21 cellular contexts compared by ENCODE assay signal in the genomic region with DNA sequence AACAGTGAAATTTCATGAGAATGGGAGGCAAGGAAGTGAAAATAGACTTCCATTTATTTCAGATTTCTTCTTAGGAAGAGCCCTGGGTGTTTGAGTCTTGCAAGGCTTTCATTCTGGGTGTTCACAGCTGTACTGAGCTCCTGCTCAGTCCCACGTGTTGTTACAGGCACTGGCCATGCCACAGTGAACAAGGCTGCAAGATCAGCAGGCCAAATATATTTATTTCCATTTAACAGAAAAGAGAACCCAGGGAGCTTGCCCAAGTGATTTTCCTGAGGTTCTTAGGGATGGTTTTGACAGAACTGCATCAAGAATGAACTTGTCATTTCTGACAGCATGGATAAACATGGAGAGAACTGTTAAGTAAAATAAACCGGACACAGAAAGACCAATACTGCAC. TPM values are rescaled to one million over a fixed set of nuclear protein-coding genes. Genes with fewer than 3 reads are reported as not detected.
DNase-seq lines count a peak whose midpoint lies in the region; ATAC-seq and TF ChIP-seq lines count a peak whose summit lies in the region.
"Had no signal": no experiment of that assay in that cellular context is flagged by ENCODE, and none has a peak within 500 bp of the region (broad histone marks: within the 10 kb centered on the region; RNA-seq: fewer than 3 reads in every experiment).

No MANE protein-coding gene starts in this region.

- H4K91ac ChIP-seq in neuronal stem cell (ENCODE audit: low read depth, low read length, poor library complexity) = no peak overlapping the region

- H3K27ac ChIP-seq in cardiac muscle cell = peak overlapping the region; percentile 71
- H3K27ac ChIP-seq in neuronal stem cell (replicated peaks; ENCODE audit: low read length) = no peak overlapping the region

- no peaks in the 10 kb centered on the region for H3K9me3 Mint-ChIP-seq in chondrocyte (ENCODE audit: low read depth)
- H3K9me3 Mint-ChIP-seq: activated naive CD8-positive, alpha-beta T cell treated with anti-CD3 and anti-CD28 coated beads, Interleukin-2, amount 10 ng/mL, durations not matched to agents 7 days and 5 days; activated T-helper 2 cell treated with anti-CD3 and anti-CD28 coated beads, Interferon-gamma antibody, Interleukin-2, Interleukin-4, amounts not matched to agents 10 μg/mL and 5 μg/mL and 100 μg/mL, durations not matched to agents 14 hours and 24 hours and 36 hours had no signal

- H3K4me1 ChIP-seq in cardiac muscle cell (ENCODE audit: low read depth) (peaks cover 33% of the 10 kb centered on the region), neuronal stem cell (ENCODE audit: control insufficient read depth in 2 of 2, insufficient read depth in 1 of 2, low read depth in 1 of 2, low read length in 2 of 2) (no peaks in the 10 kb centered on the region)

- no peaks in the 10 kb centered on the region for H3K36me3 Mint-ChIP-seq in chondrocyte (ENCODE audit: low read depth)
- H3K36me3 Mint-ChIP-seq: activated naive CD8-positive, alpha-beta T cell treated with anti-CD3 and anti-CD28 coated beads, Interleukin-2, amount 10 ng/mL, durations not matched to agents 7 days and 5 days; CD4-positive, CD25-positive, alpha-beta regulatory T cell had no signal

- no peak overlapping the region for H2BK12ac ChIP-seq in neuronal stem cell (ENCODE audit: low read length)

- H3K9me3 ChIP-seq in cardiac muscle cell (ENCODE audit: low read depth) (no peaks in the 10 kb centered on the region), neuronal stem cell (replicated peaks in 1 of 2; ENCODE audit: control insufficient read depth in 2 of 2, insufficient read depth in 1 of 2, low read depth in 1 of 2, low read length in 2 of 2) (no peaks in the 10 kb centered on the region)
- H3K9me3 ChIP-seq: HAP-1 had no signal

- no peaks in the 10 kb centered on the region for H3K27me3 Mint-ChIP-seq in chondrocyte (ENCODE audit: low read depth)
- H3K27me3 Mint-ChIP-seq: activated naive CD8-positive, alpha-beta T cell treated with anti-CD3 and anti-CD28 coated beads, Interleukin-2, amount 10 ng/mL, durations not matched to agents 7 days and 5 days; CD4-positive, CD25-positive, alpha-beta regulatory T cell; central memory CD8-positive, alpha-beta T cell had no signal

- TF ChIP-seq CTCF in chondrocyte (IDR thresholded peaks at IDR 0.05) (no peak), cardiac muscle cell (IDR thresholded peaks at IDR 0.05; ENCODE audit: low read depth, low read length) (no peak)

- DNase-seq in Ammon's horn (ENCODE audit: low spot score) = peak; percentile 5
- no peak for DNase-seq in chondrocyte (ENCODE audit: low spot score)
- DNase-seq in cardiac muscle cell (ENCODE audit: low read depth in 1 of 2, low spot score in 1 of 2) = no peak
- no peak for DNase-seq in neuronal stem cell (ENCODE audit: low spot score)
- DNase-seq in AG08395 (ENCODE audit: low spot score) = no peak
- no peak for DNase-seq in stimulated activated CD4-positive, alpha-beta T cell treated with anti-CD3 and anti-CD28 coated beads, Interleukin-2, amount 100 ng/mL, for 24 hours
- DNase-seq: activated CD4-positive, alpha-beta T cell treated with anti-CD3 and anti-CD28 coated beads for 4 hours; activated naive CD8-positive, alpha-beta T cell treated with anti-CD3 and anti-CD28 coated beads, Interleukin-2, amount 10 ng/mL, durations not matched to agents 7 days and 5 days; CD4-positive, CD25-positive, alpha-beta regulatory T cell; DMS153; effector CD8-positive, alpha-beta T cell; GDM1; NCI-H1417 treated with DMSO at 0.1 percent for 48 hours; NCI-H526; stimulated activated CD4-positive, alpha-beta T cell treated with anti-CD3 and anti-CD28 coated beads, Interleukin-4, amount 100 ng/mL, for 24 hours had no signal

- H3K23ac ChIP-seq in neuronal stem cell (ENCODE audit: low read depth, low read length, poor library complexity) = no peak overlapping the region

- ATAC-seq in GM21825 (IDR thresholded peaks at IDR 0.05; ENCODE audit: unreplicated experiment) (no peak), GM18498 (IDR thresholded peaks at IDR 0.05; ENCODE audit: unreplicated experiment) (no peak)
- ATAC-seq: left lobe of liver had no signal

- no peak overlapping the region for H3K4me3 Mint-ChIP-seq in chondrocyte (ENCODE audit: unreplicated experiment)
- H3K4me3 Mint-ChIP-seq: activated naive CD8-positive, alpha-beta T cell treated with anti-CD3 and anti-CD28 coated beads, Interleukin-2, amount 10 ng/mL, durations not matched to agents 7 days and 5 days; CD4-positive, CD25-positive, alpha-beta regulatory T cell; central memory CD8-positive, alpha-beta T cell had no signal

- H3K9ac ChIP-seq in neuronal stem cell (ENCODE audit: low read depth, low read length, poor library complexity) = no peak overlapping the region

- H3K4ac ChIP-seq in neuronal stem cell (ENCODE audit: low read length) = no peak overlapping the region

- no peaks in the 10 kb centered on the region for H3K27me3 ChIP-seq in cardiac muscle cell
- H3K27me3 ChIP-seq in neuronal stem cell (ENCODE audit: control insufficient read depth in 3 of 3, insufficient read depth in 3 of 3, low read depth in 1 of 3, low read length in 3 of 3) = no peaks in the 10 kb centered on the region

- no CpG with 5 or more reads among the region's 2 CpGs for WGBS in neuronal stem cell (ENCODE audit: extremely low coverage in 2 of 2, insufficient read length in 2 of 2, insufficient replicate concordance in 1 of 2), 2 donors

- H3K27ac Mint-ChIP-seq in chondrocyte (ENCODE audit: unreplicated experiment) = peak overlapping the region; percentile 63
- H3K27ac Mint-ChIP-seq: activated naive CD8-positive, alpha-beta T cell treated with anti-CD3 and anti-CD28 coated beads, Interleukin-2, amount 10 ng/mL, durations not matched to agents 7 days and 5 days; activated T-helper 2 cell treated with anti-CD3 and anti-CD28 coated beads, Interferon-gamma antibody, Interleukin-2, Interleukin-4, amounts not matched to agents 10 μg/mL and 5 μg/mL and 100 μg/mL, durations not matched to agents 14 hours and 24 hours and 36 hours; CD4-positive, CD25-positive, alpha-beta regulatory T cell had no signal

- H3K14ac ChIP-seq in neuronal stem cell (ENCODE audit: low read length) = no peak overlapping the region

- peak overlapping the region; percentile 72 for H2AFZ ChIP-seq in neuronal stem cell (ENCODE audit: low read length)

- no peak overlapping the region for H3K4me3 ChIP-seq in cardiac muscle cell
- H3K4me3 ChIP-seq in neuronal stem cell (ENCODE audit: low read length in 2 of 2) = no peak overlapping the region
- H3K4me3 ChIP-seq: HAP-1 had no signal

- H2BK120ac ChIP-seq in neuronal stem cell (ENCODE audit: low read depth, low read length) = no peak overlapping the region

- H3K36me3 ChIP-seq in cardiac muscle cell (no peaks in the 10 kb centered on the region), neuronal stem cell (replicated peaks in 1 of 2; ENCODE audit: control insufficient read depth in 2 of 2, insufficient read depth in 2 of 2, low read length in 2 of 2) (no peaks in the 10 kb centered on the region)
- H3K36me3 ChIP-seq: HAP-1 had no signal

- peaks cover 17% of the 10 kb centered on the region for H3K4me1 Mint-ChIP-seq in chondrocyte (ENCODE audit: low read depth)
- H3K4me1 Mint-ChIP-seq: activated naive CD8-positive, alpha-beta T cell treated with anti-CD3 and anti-CD28 coated beads, Interleukin-2, amount 10 ng/mL, durations not matched to agents 7 days and 5 days; CD4-positive, CD25-positive, alpha-beta regulatory T cell; central memory CD8-positive, alpha-beta T cell had no signal

- H3K4me2 ChIP-seq in neuronal stem cell (ENCODE audit: insufficient read depth, low read length, poor library complexity, severe bottlenecking) = no peak overlapping the region

- no peak overlapping the region for H3K18ac ChIP-seq in neuronal stem cell (ENCODE audit: low read length)

- no peaks in the 10 kb centered on the region for H3K79me1 ChIP-seq in neuronal stem cell (ENCODE audit: low read depth, low read length)

- no peak overlapping the region for H4K8ac ChIP-seq in neuronal stem cell (ENCODE audit: low read depth, low read length)

- no peak overlapping the region for H2BK5ac ChIP-seq in neuronal stem cell (ENCODE audit: low read length)

- H2AK5ac ChIP-seq in neuronal stem cell (ENCODE audit: low read depth, low read length) = no peak overlapping the region

- no peak overlapping the region for H2BK15ac ChIP-seq in neuronal stem cell (ENCODE audit: low read length)

RNA-seq across cellular contexts. Expression of a gene that starts 54.5 kb away (rescaled TPM):
- total RNA-seq in chondrocyte = 0.39 to 0.95 TPM (median 0.72 TPM) in 3 replicates
- 1.1 TPM in 2 replicates for total RNA-seq in cardiac muscle cell
- polyA plus RNA-seq in cardiac muscle cell = 2.4 and 4.2 TPM in 2 replicates
- polyA plus RNA-seq in neuronal stem cell (2013, experiment 1 of 2) = 0.14 TPM
- polyA plus RNA-seq in neuronal stem cell (2013, experiment 2 of 2) = 0.08 TPM
- total RNA-seq: activated T-helper 2 cell treated with anti-CD3 and anti-CD28 coated beads, Interferon-gamma antibody, Interleukin-2, Interleukin-4, amounts not matched to agents 10 μg/mL and 5 μg/mL and 100 μg/mL, durations not matched to agents 14 hours and 24 hours and 36 hours had no signal
